Comparison of ENCODE assay signal across 9 cellular contexts in the genomic region with DNA sequence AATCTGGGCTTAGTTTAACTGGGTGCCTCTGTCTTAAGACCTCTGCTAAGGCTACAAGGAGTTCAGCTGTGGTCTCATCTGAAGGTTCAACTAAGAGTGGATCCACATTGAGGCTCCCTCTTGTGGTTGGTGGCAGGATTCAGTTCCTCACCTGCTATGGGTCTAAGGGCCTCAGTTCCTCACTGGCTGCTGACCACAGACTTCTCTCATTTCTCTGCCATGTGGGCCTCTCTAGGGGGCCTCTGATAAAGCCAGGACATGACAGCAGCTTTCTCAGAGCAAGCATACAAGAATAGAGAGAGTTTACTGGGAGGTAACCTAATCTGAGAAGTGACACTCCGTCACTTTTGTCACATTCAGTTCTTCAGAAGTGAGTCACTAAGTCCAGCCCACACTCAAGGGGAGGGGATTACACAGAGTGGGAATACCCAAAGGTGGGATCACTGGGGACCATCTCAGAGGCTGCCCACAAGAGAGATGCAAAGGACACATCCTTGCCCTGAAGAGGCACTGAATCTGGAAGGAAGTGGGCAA. TPM values are rescaled to one million over a fixed set of nuclear protein-coding genes. Genes with fewer than 3 reads are reported as not detected.
DNase-seq lines count a peak whose midpoint lies in the region; ATAC-seq and TF ChIP-seq lines count a peak whose summit lies in the region.
"Had no signal": no experiment of that assay in that cellular context is flagged by ENCODE, and none has a peak within 500 bp of the region (broad histone marks: within the 10 kb centered on the region; RNA-seq: fewer than 3 reads in every experiment).

No MANE protein-coding gene starts in this region.

- H3K27me3 Mint-ChIP-seq in stimulated activated naive B cell treated with anti-CD40 and anti-IgM and Interleukin-4, amounts not matched to agents 10 μg/mL and 1 μg/mL and 100 μg/mL, for 72 hours = no peaks in the 10 kb centered on the region

- H3K9me3 Mint-ChIP-seq in stimulated activated naive B cell treated with anti-CD40 and anti-IgM and Interleukin-4, amounts not matched to agents 10 μg/mL and 1 μg/mL and 100 μg/mL, for 72 hours = no peaks in the 10 kb centered on the region

- in situ Hi-C loops in GM13977 (cut with MboI; ENCODE audit: low pct_unique_long_range_greater_than_20kb, low sequenced_read_pairs, unreplicated experiment) = loop anchor here (25.0 kb wide), 1 partner anchor 482 kb away; no protein-coding TSS in a partner anchor
- in situ Hi-C loops in SK-MEL-5 (cut with HindIII; ENCODE audit: low pct_unique_long_range_greater_than_20kb, low sequenced_read_pairs) = no loop called here

- peak; percentile 46 to 51 for DNase-seq in AML-193 (lab: John Stamatoyannopoulos, UW)
- peak; percentile 57 for DNase-seq in GM13977 (ENCODE audit: low spot score)
- peak; percentile 69 for DNase-seq in SK-MEL-5 (ENCODE audit: low read depth, low spot score)
- DNase-seq in erythroblast (lab: John Stamatoyannopoulos, UW) = peak; percentile 55 to 69
- peak; percentile 66 for DNase-seq in stimulated activated naive B cell treated with anti-CD40 and anti-IgM and Interleukin-4, amounts not matched to agents 10 μg/mL and 1 μg/mL and 100 μg/mL, for 72 hours
- no peak for DNase-seq in omental fat pad (ENCODE audit: low spot score)
- DNase-seq: heart left ventricle had no signal

- H3K4me3 Mint-ChIP-seq in stimulated activated naive B cell treated with anti-CD40 and anti-IgM and Interleukin-4, amounts not matched to agents 10 μg/mL and 1 μg/mL and 100 μg/mL, for 72 hours = no peak overlapping the region

- no peak for TF ChIP-seq POLR2A in erythroblast (IDR thresholded peaks at IDR 0.05; ENCODE audit: low read length)

- ATAC-seq in HG03095 (IDR thresholded peaks at IDR 0.05; ENCODE audit: unreplicated experiment) (peak; percentile 59), GM19455 (IDR thresholded peaks at IDR 0.05; ENCODE audit: unreplicated experiment) (no peak), omental fat pad (ENCODE audit: low FRiP score) (no peak)
- peak; percentile 96 to 97 for ATAC-seq in stimulated activated naive B cell treated with anti-CD40 and anti-IgM and Interleukin-4, amounts not matched to agents 10 μg/mL and 1 μg/mL and 100 μg/mL, for 72 hours (replicated peaks)

- TF ChIP-seq CTCF in GM13977 (IDR thresholded peaks at IDR 0.05; ENCODE audit: extremely low read depth, insufficient read depth, missing control alignments) = peak; percentile 68
- no peak for TF ChIP-seq CTCF in omental fat pad (IDR thresholded peaks at IDR 0.05)

- H3K4me1 Mint-ChIP-seq in stimulated activated naive B cell treated with anti-CD40 and anti-IgM and Interleukin-4, amounts not matched to agents 10 μg/mL and 1 μg/mL and 100 μg/mL, for 72 hours = peaks cover 5 to 16% of the 10 kb centered on the region in 2 donors

- H3K36me3 Mint-ChIP-seq in stimulated activated naive B cell treated with anti-CD40 and anti-IgM and Interleukin-4, amounts not matched to agents 10 μg/mL and 1 μg/mL and 100 μg/mL, for 72 hours = peaks cover 11 to 14% of the 10 kb centered on the region in 2 donors

- H3K27ac Mint-ChIP-seq in stimulated activated naive B cell treated with anti-CD40 and anti-IgM and Interleukin-4, amounts not matched to agents 10 μg/mL and 1 μg/mL and 100 μg/mL, for 72 hours = peak overlapping the region; percentile 56

RNA-seq across cellular contexts. Expression of gene ABAT, which starts 19.2 kb away (rescaled TPM):
- 0.53 and 0.92 TPM in 2 replicates for total RNA-seq in SK-MEL-5 (2014; rRNA removed; shearing (Covaris generic))
- polyA plus RNA-seq in SK-MEL-5 (2015; cell fraction: cytosol; rRNA removed) = 0.95 and 1.2 TPM in 2 replicates
- 1.0 and 1.4 TPM in 2 replicates for polyA plus RNA-seq in SK-MEL-5 (2015; cell fraction: nucleus; rRNA removed)
- total RNA-seq in omental fat pad = 1 to 10 TPM; 5.5 to 8.4 (median 6.5) TPM

RNA-seq across cellular contexts. Expression of gene METTL22, which starts 33.8 kb away (rescaled TPM):
- total RNA-seq in SK-MEL-5 (2014; rRNA removed; shearing (Covaris generic)) = 10.4 and 10.8 TPM in 2 replicates
- polyA plus RNA-seq in SK-MEL-5 (2015; cell fraction: cytosol; rRNA removed) = 22.9 and 23.0 TPM in 2 replicates
- polyA plus RNA-seq in SK-MEL-5 (2015; cell fraction: nucleus; rRNA removed) = 67.8 and 71.2 TPM in 2 replicates
- total RNA-seq in omental fat pad = 10 to 100 TPM; 16.7 to 40.0 (median 24.5) TPM

Comparison
In these comparisons a context has a peak if more than half of its experiments do, and no peak if none do; other contexts are left out.
1. ATAC-seq: peak in HG03095 (single experiment) and stimulated activated naive B cell treated with anti-CD40 and anti-IgM and Interleukin-4, amounts not matched to agents 10 μg/mL and 1 μg/mL and 100 μg/mL, for 72 hours (2 of 2); none in GM19455 (single experiment) and omental fat pad (single experiment).